In the genomic region with DNA sequence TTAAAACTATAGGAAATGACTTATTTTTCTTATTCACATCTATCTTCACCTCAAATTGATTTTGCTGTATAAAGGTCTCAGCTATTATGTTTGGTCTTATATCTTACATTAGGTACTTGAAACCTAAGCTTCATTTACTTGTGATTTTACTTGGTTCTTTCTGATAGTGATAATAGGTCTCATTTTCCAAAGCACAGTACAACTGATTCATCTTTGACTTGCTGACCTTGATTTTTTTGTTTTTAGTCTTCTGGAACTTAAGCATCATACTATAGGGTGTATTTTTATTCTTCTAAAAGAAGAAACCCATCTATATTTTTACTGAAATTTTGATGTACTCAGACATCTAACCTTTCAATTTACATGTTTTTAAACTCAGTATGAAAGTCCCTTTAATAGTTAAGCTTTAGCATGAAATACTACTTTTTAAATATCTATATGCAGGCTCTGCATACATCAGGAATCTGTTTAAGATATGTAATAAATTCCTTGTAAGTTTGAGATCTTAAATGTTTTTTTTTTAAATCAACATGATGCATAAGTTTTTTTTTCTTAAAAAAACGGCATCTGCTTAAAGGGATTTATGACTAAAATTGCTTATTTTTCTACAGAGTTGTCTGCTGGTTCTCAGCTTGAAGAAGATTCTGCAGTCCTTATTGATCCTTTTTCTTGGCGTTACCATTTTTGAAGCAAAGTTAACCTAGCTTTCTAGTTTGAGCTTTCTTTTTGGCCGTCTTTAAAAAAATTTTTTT, we compare ENCODE assay signal across 15 cellular contexts. TPM values are rescaled to one million over a fixed set of nuclear protein-coding genes. Genes with fewer than 3 reads are reported as not detected.
DNase-seq lines count a peak whose midpoint lies in the region; ATAC-seq and TF ChIP-seq lines count a peak whose summit lies in the region.
"Had no signal": no experiment of that assay in that cellular context is flagged by ENCODE, and none has a peak within 500 bp of the region (broad histone marks: within the 10 kb centered on the region; RNA-seq: fewer than 3 reads in every experiment).

No MANE protein-coding gene starts in this region.

- DNase-seq in activated naive CD4-positive, alpha-beta T cell treated with anti-CD3 and anti-CD28 coated beads, Interleukin-2, amount 10 ng/mL, durations not matched to agents 7 days and 5 days = no peak
- no peak for DNase-seq in activated naive CD4-positive, alpha-beta T cell (lab: John Stamatoyannopoulos, UW)
- DNase-seq in activated naive CD8-positive, alpha-beta T cell treated with anti-CD3 and anti-CD28 coated beads, Interleukin-2, amount 50 U/mL, for 24 hours = no peak
- DNase-seq in smooth muscle cell (lab: John Stamatoyannopoulos, UW; ENCODE audit: unreplicated experiment) (no peak), trophoblast cell (no peak)
- DNase-seq: activated CD4-positive, alpha-beta T cell treated with anti-CD3 and anti-CD28 coated beads, Interleukin-2, amount 50 U/mL, for 48 hours; activated naive CD8-positive, alpha-beta T cell treated with anti-CD3 and anti-CD28 coated beads, Interleukin-2, amount 10 ng/mL, durations not matched to agents 7 days and 5 days; NCI-H1105 treated with DMSO at 0.1 percent for 48 hours; NK-92 treated with Interleukin-12 subunit alpha and Interleukin-12 subunit beta, amount 100 ng/mL, for 24 hours; stimulated activated naive CD4-positive, alpha-beta T cell treated with Interleukin-2 at 50 U/mL for 16 hours had no signal

- CTCF ChIA-PET in activated naive CD4-positive, alpha-beta T cell treated with anti-CD3 and anti-CD28 coated beads, Interleukin-2, amount 10 ng/mL, durations not matched to agents 7 days and 5 days (lab: Charles Lee) = interaction anchor here (1.0 to 1.2 kb wide), 2 partner anchors 11 to 56 kb away, joined by 3 to 7 read pairs; no protein-coding TSS in a partner anchor
- CTCF ChIA-PET in HEK293 (lab: Yijun Ruan, JAX) = interaction anchor here (0.5 to 1.3 kb wide), 6 partner anchors 13 to 1842 kb away, joined by 3 to 6 read pairs (median 3); no protein-coding TSS in a partner anchor

- H3K27ac ChIP-seq in HEK293 (ENCODE audit: extremely low read depth, low read depth, low read length) = no peak overlapping the region
- peak overlapping the region; percentile 16 for H3K27ac ChIP-seq in smooth muscle cell (ENCODE audit: low read depth)
- no peak overlapping the region for H3K27ac ChIP-seq in trophoblast cell (ENCODE audit: low read depth, low read length)

- H3K9me3 ChIP-seq in HEK293 (ENCODE audit: control insufficient read depth, insufficient read depth, low read depth, low read length) = no peaks in the 10 kb centered on the region
- no peaks in the 10 kb centered on the region for H3K9me3 ChIP-seq in smooth muscle cell (replicated peaks; ENCODE audit: low read depth)
- no peaks in the 10 kb centered on the region for H3K9me3 ChIP-seq in trophoblast cell (ENCODE audit: insufficient read depth, low read depth, low read length)

- H2BK120ac ChIP-seq in trophoblast cell (ENCODE audit: insufficient read depth, low read length, poor library complexity) = no peak overlapping the region

- H4K91ac ChIP-seq in trophoblast cell (ENCODE audit: low read depth, low read length) = no peak overlapping the region

- H4K8ac ChIP-seq in trophoblast cell (ENCODE audit: low read depth, low read length) = no peak overlapping the region

- H3K4me1 ChIP-seq in HEK293 (ENCODE audit: control insufficient read depth, insufficient read depth, low read length) (peaks cover 81% of the 10 kb centered on the region), smooth muscle cell (ENCODE audit: low read depth) (peaks cover 51% of the 10 kb centered on the region), trophoblast cell (ENCODE audit: control insufficient read depth in 1 of 2, insufficient read depth in 2 of 2, low read length in 2 of 2) (peaks cover 0 to 3% of the 10 kb centered on the region in 2 experiments)

- H2BK12ac ChIP-seq in trophoblast cell (ENCODE audit: low read length) = no peak overlapping the region

- no peak overlapping the region for H4K12ac ChIP-seq in trophoblast cell (ENCODE audit: low read depth, low read length)

- H3K4me3 ChIP-seq in HEK293 (ENCODE audit: low read depth, low read length) (no peak overlapping the region), smooth muscle cell (no peak overlapping the region), trophoblast cell (ENCODE audit: low read depth, low read length) (no peak overlapping the region)
- H3K4me3 ChIP-seq: K562 had no signal

- no peaks in the 10 kb centered on the region for H3K27me3 Mint-ChIP-seq in activated naive CD4-positive, alpha-beta T cell treated with anti-CD3 and anti-CD28 coated beads, Interleukin-2, amount 10 ng/mL, durations not matched to agents 7 days and 5 days
- no peaks in the 10 kb centered on the region for H3K27me3 Mint-ChIP-seq in activated naive CD8-positive, alpha-beta T cell treated with anti-CD3 and anti-CD28 coated beads, Interleukin-2, amount 50 U/mL, for 24 hours
- H3K27me3 Mint-ChIP-seq: activated naive CD8-positive, alpha-beta T cell treated with anti-CD3 and anti-CD28 coated beads, Interleukin-2, amount 10 ng/mL, durations not matched to agents 7 days and 5 days had no signal

- H3K27me3 ChIP-seq in smooth muscle cell (ENCODE audit: low read depth) (no peaks in the 10 kb centered on the region), trophoblast cell (ENCODE audit: insufficient read depth, low read length) (no peaks in the 10 kb centered on the region)

- H2AFZ ChIP-seq in smooth muscle cell (ENCODE audit: low read depth) = no peak overlapping the region
- H2AFZ ChIP-seq in trophoblast cell (ENCODE audit: insufficient read depth, low read length, poor library complexity) = no peak overlapping the region

- H3K9me3 Mint-ChIP-seq in activated naive CD4-positive, alpha-beta T cell treated with anti-CD3 and anti-CD28 coated beads, Interleukin-2, amount 10 ng/mL, durations not matched to agents 7 days and 5 days = no peaks in the 10 kb centered on the region
- H3K9me3 Mint-ChIP-seq in activated naive CD8-positive, alpha-beta T cell treated with anti-CD3 and anti-CD28 coated beads, Interleukin-2, amount 50 U/mL, for 24 hours = no peaks in the 10 kb centered on the region
- H3K9me3 Mint-ChIP-seq: activated naive CD8-positive, alpha-beta T cell treated with anti-CD3 and anti-CD28 coated beads, Interleukin-2, amount 10 ng/mL, durations not matched to agents 7 days and 5 days had no signal

- no peak overlapping the region for H3K4me3 Mint-ChIP-seq in activated naive CD4-positive, alpha-beta T cell treated with anti-CD3 and anti-CD28 coated beads, Interleukin-2, amount 10 ng/mL, durations not matched to agents 7 days and 5 days
- peak overlapping the region; percentile 3 for H3K4me3 Mint-ChIP-seq in activated naive CD8-positive, alpha-beta T cell treated with anti-CD3 and anti-CD28 coated beads, Interleukin-2, amount 50 U/mL, for 24 hours

- no peak overlapping the region for H2BK5ac ChIP-seq in trophoblast cell (ENCODE audit: low read depth, low read length, poor library complexity)

- ATAC-seq in activated naive CD8-positive, alpha-beta T cell treated with anti-CD3 and anti-CD28 coated beads, Interleukin-2, amount 50 U/mL, for 24 hours = peak; percentile 31
- ATAC-seq in GM18870 (IDR thresholded peaks at IDR 0.05; ENCODE audit: unreplicated experiment) (no peak), GM21717 (IDR thresholded peaks at IDR 0.05; ENCODE audit: unreplicated experiment) (no peak)
- ATAC-seq: left lobe of liver had no signal

- H3K36me3 ChIP-seq in HEK293 (ENCODE audit: control insufficient read depth in 2 of 2, insufficient read depth in 1 of 2, low read length in 2 of 2) (peaks cover 5% of the 10 kb centered on the region in 2 experiments), smooth muscle cell (ENCODE audit: low read depth) (no peaks in the 10 kb centered on the region), trophoblast cell (ENCODE audit: control insufficient read depth in 1 of 2, insufficient read depth in 2 of 2, low read length in 2 of 2) (peaks cover 0 to 2% of the 10 kb centered on the region in 2 experiments)

- no peak overlapping the region for H3K23ac ChIP-seq in trophoblast cell (ENCODE audit: low read length)

- H4K20me1 ChIP-seq in smooth muscle cell (ENCODE audit: low read depth) = peaks cover 100% of the 10 kb centered on the region

- H3K4ac ChIP-seq in trophoblast cell (ENCODE audit: low read depth, low read length) = no peak overlapping the region

- H3K9ac ChIP-seq in smooth muscle cell (ENCODE audit: low read depth) = no peak overlapping the region
- no peak overlapping the region for H3K9ac ChIP-seq in trophoblast cell (ENCODE audit: low read length)

- H3F3A ChIP-seq in smooth muscle cell (ENCODE audit: low read depth) = peaks cover 7% of the 10 kb centered on the region

- peaks cover 100% of the 10 kb centered on the region for H3K79me2 ChIP-seq in smooth muscle cell (ENCODE audit: low read depth)
- H3K79me2 ChIP-seq in trophoblast cell (ENCODE audit: control insufficient read depth, insufficient read depth, low read length, poor library complexity) = peaks cover 23% of the 10 kb centered on the region

- TF ChIP-seq CTCF in HEK293 (tag by site-specific recombination; IDR thresholded peaks at IDR 0.05) (no peak), smooth muscle cell (IDR thresholded peaks at IDR 0.05; ENCODE audit: borderline replicate concordance, insufficient read depth, poor library complexity, severe bottlenecking) (no peak)

- no peak overlapping the region for H3K14ac ChIP-seq in trophoblast cell (ENCODE audit: low read length)

- H3K18ac ChIP-seq in trophoblast cell (ENCODE audit: low read length) = no peak overlapping the region

- H3K4me1 Mint-ChIP-seq in activated naive CD4-positive, alpha-beta T cell treated with anti-CD3 and anti-CD28 coated beads, Interleukin-2, amount 10 ng/mL, durations not matched to agents 7 days and 5 days = peaks cover 73% of the 10 kb centered on the region
- peaks cover 91% of the 10 kb centered on the region for H3K4me1 Mint-ChIP-seq in activated naive CD8-positive, alpha-beta T cell treated with anti-CD3 and anti-CD28 coated beads, Interleukin-2, amount 50 U/mL, for 24 hours

- no peak overlapping the region for H2AK5ac ChIP-seq in trophoblast cell (ENCODE audit: low read length)

- no peaks in the 10 kb centered on the region for H3K79me1 ChIP-seq in trophoblast cell (ENCODE audit: low read length)

- POLR2A ChIA-PET in HEK293 (lab: Yijun Ruan, JAX) = interaction anchor here (1.6 kb wide), 1 partner anchor 13 kb away, joined by 5 read pairs; the partner anchor contains the start of gene MATR3

- H3K4me2 ChIP-seq in smooth muscle cell (no peak overlapping the region), trophoblast cell (ENCODE audit: low read length) (no peak overlapping the region)

- peaks cover 23% of the 10 kb centered on the region for H3K36me3 Mint-ChIP-seq in activated naive CD4-positive, alpha-beta T cell treated with anti-CD3 and anti-CD28 coated beads, Interleukin-2, amount 10 ng/mL, durations not matched to agents 7 days and 5 days
- H3K36me3 Mint-ChIP-seq in activated naive CD8-positive, alpha-beta T cell treated with anti-CD3 and anti-CD28 coated beads, Interleukin-2, amount 50 U/mL, for 24 hours (ENCODE audit: low read depth) = peaks cover 42% of the 10 kb centered on the region

- 97% methylated on average over 3 of the region's 3 CpGs for WGBS in smooth muscle cell (ENCODE audit: low lambda C conversion rate)
- no CpG with 5 or more reads among the region's 3 CpGs for WGBS in trophoblast cell (ENCODE audit: extremely low coverage, insufficient coverage, insufficient read length)

- H3K27ac Mint-ChIP-seq in activated naive CD4-positive, alpha-beta T cell treated with anti-CD3 and anti-CD28 coated beads, Interleukin-2, amount 10 ng/mL, durations not matched to agents 7 days and 5 days = peak overlapping the region; percentile 17
- H3K27ac Mint-ChIP-seq in activated naive CD8-positive, alpha-beta T cell treated with anti-CD3 and anti-CD28 coated beads, Interleukin-2, amount 50 U/mL, for 24 hours = peak overlapping the region; percentile 73

RNA-seq across cellular contexts. Expression of gene MATR3, which starts 13.3 kb away (rescaled TPM):
- 267 and 353 TPM in 2 replicates for total RNA-seq in smooth muscle cell
- 151 and 169 TPM in 2 replicates for polyA plus RNA-seq in smooth muscle cell
- 164 and 185 TPM in 2 replicates for polyA plus RNA-seq in trophoblast cell (2013)

RNA-seq across cellular contexts. Expression of gene PAIP2, which starts 34.9 kb away (rescaled TPM):
- total RNA-seq in smooth muscle cell = 96.1 and 98.1 TPM in 2 replicates
- 120 and 123 TPM in 2 replicates for polyA plus RNA-seq in smooth muscle cell
- 156 and 175 TPM in 2 replicates for polyA plus RNA-seq in trophoblast cell (2013)
